Comparison of ENCODE assay signal across 1 cellular context in the genomic region with DNA sequence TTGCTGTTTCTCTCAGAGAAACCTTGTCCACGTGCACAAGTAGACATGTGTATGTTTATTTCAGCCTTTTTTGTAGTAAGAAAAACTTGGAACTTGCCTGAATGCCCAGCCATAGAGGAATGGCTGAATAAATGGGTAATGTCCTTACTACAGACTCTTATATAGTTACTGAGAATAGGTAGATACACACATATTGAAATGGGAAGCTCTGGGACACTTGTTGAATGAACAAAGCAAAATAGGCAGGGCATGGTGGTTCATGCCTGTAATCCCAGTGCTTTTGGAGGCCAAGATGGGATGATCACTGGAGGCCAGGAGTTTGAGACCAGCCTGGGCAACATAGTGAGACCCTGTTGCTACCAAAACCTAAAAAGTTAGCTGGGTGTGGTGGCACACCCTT.
A peak's percentile ranks its signal among the peaks of the same experiment; 100 is the strongest.
TF ChIP-seq lines count a peak whose summit lies in the region.

No MANE protein-coding gene starts in this region.

TF ChIP-seq in HepG2, 621 proteins besides CTCF, POLR2A, EP300 and RAD21:
- TF ChIP-seq RFXAP (CRISPR knock-in tag; IDR thresholded peaks at IDR 0.05; ENCODE audit: borderline replicate concordance) (no peak), TARDBP (CRISPR knock-in tag; IDR thresholded peaks at IDR 0.05) (no peak), ZNF121 (CRISPR knock-in tag; IDR thresholded peaks at IDR 0.05) (peak; percentile 27; the same call in 1 of the 2 replicates)
